Comparison of ENCODE assay signal across 21 cellular contexts in genomic region chr1:113821916-113822315, GRCh38. TPM values are rescaled to one million over a fixed set of nuclear protein-coding genes. Genes with fewer than 3 reads are reported as not detected.
"Had no signal": no experiment of that assay in that cellular context is flagged by ENCODE, and none has a peak within 500 bp of the region (broad histone marks: within the 10 kb centered on the region; RNA-seq: fewer than 3 reads in every experiment).

No MANE protein-coding gene starts in this region.

- H3K9me3 ChIP-seq: colonic mucosa, stomach had no signal

- H3K27ac ChIP-seq: brain microvascular endothelial cell, colonic mucosa, stomach had no signal

- H3K27ac Mint-ChIP-seq: endodermal cell, mesothelial cell of epicardium, nephron progenitor cell, type B pancreatic cell had no signal

- ATAC-seq: left lobe of liver had no signal

- H3K4me3 ChIP-seq: colonic mucosa, lung, stomach had no signal

- H3K4me1 Mint-ChIP-seq: endodermal cell, mesothelial cell of epicardium had no signal

- H3K4me1 ChIP-seq: colonic mucosa, stomach had no signal

- H3K27me3 Mint-ChIP-seq: type B pancreatic cell had no signal

- FAIRE-seq: frontal cortex, keratinocyte had no signal

- DNase-seq: activated CD4-positive, alpha-beta T cell treated with anti-CD3 and anti-CD28 coated beads, Interleukin-2, amount 50 U/mL, for 4 hours; activated naive CD4-positive, alpha-beta T cell treated with Interleukin-2 at 50 U/mL for 16 hours; anterior cingulate cortex; brain microvascular endothelial cell; central memory CD4-positive, alpha-beta T cell; colonic mucosa; endodermal cell; erythroblast; hypothalamus; nephron progenitor cell; retina; stimulated activated CD8-positive, alpha-beta memory T cell treated with anti-CD3 and anti-CD28 coated beads, Interleukin-4, amount 100 ng/mL, for 48 hours; stomach had no signal

- H3K4me3 Mint-ChIP-seq: endodermal cell; mesothelial cell of epicardium; nephron progenitor cell; T-helper 1 cell treated with Interleukin-12 subunit alpha and Interleukin-12 subunit beta and Interleukin-4 antibody, amounts not matched to agents 30 μg/mL and 1 μg/mL, for 36 hours; type B pancreatic cell had no signal

- H3K36me3 ChIP-seq: brain microvascular endothelial cell, colonic mucosa had no signal

- H3K9me3 Mint-ChIP-seq: activated T-helper 2 cell treated with anti-CD3 and anti-CD28 coated beads, Interferon-gamma antibody, Interleukin-2, Interleukin-4, amounts not matched to agents 10 μg/mL and 5 μg/mL and 100 μg/mL, durations not matched to agents 14 hours and 24 hours and 36 hours; endodermal cell; mesothelial cell of epicardium; nephron progenitor cell; T-helper 1 cell treated with Interleukin-12 subunit alpha and Interleukin-12 subunit beta and Interleukin-4 antibody, amounts not matched to agents 30 μg/mL and 1 μg/mL, for 36 hours; type B pancreatic cell had no signal

- H3K27me3 ChIP-seq: brain microvascular endothelial cell, colonic mucosa, stomach had no signal

- H3K36me3 Mint-ChIP-seq: mesothelial cell of epicardium, type B pancreatic cell had no signal

RNA-seq across cellular contexts. Expression of gene PTPN22, which starts 49.6 kb away (rescaled TPM):
- total RNA-seq: endodermal cell, mesothelial cell of epicardium had no signal
